ENCODE assay signal across 1 cellular context in genomic region chr22:30964858-30965257, GRCh38.
TF ChIP-seq lines count a peak whose summit lies in the region.

No MANE protein-coding gene starts in this region.

TF ChIP-seq in GM23338, 12 proteins besides CTCF, POLR2A, EP300 and RAD21 (continued from another document):
- TF ChIP-seq REST (IDR thresholded peaks at IDR 0.05; ENCODE audit: unreplicated experiment) (no peak), JUNB (IDR thresholded peaks at IDR 0.05; ENCODE audit: unreplicated experiment) (no peak), ZNF331 (CRISPR knock-in tag; IDR thresholded peaks at IDR 0.05; ENCODE audit: low read depth) (no peak), ETS1 (IDR thresholded peaks at IDR 0.05) (no peak)
TF ChIP-seq in GM23338: peak in this region for 0.
